1 cellular context compared by ENCODE assay signal in the genomic region with DNA sequence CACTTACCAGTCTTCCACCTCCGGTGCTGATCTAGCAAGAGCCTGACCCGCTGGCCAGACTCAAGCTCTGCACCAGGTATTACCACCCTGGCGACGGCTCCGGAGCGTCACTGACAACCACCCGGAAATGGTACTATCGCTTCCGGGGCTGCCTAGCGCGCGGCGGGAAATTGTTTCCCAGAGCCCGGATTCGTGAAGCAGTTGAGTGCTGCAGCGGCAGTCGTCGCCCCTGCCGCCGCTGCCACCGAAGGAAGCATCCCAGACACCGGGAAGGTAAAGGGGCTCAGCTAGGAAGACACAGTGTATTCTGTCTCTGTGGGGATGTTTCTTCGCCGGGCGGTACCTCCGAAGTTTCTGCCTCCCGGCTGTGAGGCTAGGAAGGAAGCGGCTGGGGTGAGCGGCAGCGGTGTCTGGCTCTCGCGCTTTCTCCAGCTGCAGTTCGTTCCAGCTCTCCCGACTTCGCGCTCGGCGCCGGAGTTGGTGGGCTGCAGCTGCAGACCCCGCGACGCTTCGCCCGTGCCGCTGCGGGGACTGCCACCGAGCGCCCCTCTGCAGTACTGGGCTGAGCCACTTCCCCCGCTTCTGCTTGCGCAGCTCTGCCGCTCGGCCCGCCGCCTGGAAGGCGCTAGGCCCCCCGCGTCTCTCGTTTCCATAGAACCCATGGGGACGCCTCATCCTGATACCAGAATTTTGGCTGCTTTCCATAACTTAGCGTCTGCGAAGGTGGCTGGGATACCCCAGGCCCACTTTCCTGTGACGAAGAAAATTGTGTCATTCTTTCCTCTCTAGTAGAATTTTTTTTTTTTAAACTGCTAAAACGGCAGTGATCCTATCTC.
TF ChIP-seq lines count a peak whose summit lies in the region.

KIAA0825 (minus strand) TSS at position 112 of the 836 bp plus-strand sequence. CDS start 81,478 bp downstream, outside the sequence.
SLF1 (plus strand) TSS at position 177 of the 836 bp plus-strand sequence. CDS start 10,142 bp downstream, outside the sequence.

TF ChIP-seq in HepG2, 621 proteins besides CTCF, POLR2A, EP300 and RAD21 (continued from another document and continues in another):
- TF ChIP-seq, protein P1, sequence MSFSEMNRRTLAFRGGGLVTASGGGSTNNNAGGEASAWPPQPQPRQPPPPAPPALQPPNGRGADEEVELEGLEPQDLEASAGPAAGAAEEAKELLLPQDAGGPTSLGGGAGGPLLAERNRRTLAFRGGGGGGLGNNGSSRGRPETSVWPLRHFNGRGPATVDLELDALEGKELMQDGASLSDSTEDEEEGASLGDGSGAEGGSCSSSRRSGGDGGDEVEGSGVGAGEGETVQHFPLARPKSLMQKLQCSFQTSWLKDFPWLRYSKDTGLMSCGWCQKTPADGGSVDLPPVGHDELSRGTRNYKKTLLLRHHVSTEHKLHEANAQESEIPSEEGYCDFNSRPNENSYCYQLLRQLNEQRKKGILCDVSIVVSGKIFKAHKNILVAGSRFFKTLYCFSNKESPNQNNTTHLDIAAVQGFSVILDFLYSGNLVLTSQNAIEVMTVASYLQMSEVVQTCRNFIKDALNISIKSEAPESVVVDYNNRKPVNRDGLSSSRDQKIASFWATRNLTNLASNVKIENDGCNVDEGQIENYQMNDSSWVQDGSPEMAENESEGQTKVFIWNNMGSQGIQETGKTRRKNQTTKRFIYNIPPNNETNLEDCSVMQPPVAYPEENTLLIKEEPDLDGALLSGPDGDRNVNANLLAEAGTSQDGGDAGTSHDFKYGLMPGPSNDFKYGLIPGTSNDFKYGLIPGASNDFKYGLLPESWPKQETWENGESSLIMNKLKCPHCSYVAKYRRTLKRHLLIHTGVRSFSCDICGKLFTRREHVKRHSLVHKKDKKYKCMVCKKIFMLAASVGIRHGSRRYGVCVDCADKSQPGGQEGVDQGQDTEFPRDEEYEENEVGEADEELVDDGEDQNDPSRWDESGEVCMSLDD (CRISPR knock-in tag; IDR thresholded peaks at IDR 0.05; ENCODE audit: borderline replicate concordance), result no peak
- TF ChIP-seq, protein P2, sequence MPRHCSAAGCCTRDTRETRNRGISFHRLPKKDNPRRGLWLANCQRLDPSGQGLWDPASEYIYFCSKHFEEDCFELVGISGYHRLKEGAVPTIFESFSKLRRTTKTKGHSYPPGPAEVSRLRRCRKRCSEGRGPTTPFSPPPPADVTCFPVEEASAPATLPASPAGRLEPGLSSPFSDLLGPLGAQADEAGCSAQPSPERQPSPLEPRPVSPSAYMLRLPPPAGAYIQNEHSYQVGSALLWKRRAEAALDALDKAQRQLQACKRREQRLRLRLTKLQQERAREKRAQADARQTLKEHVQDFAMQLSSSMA (CRISPR knock-in tag; IDR thresholded peaks at IDR 0.05), result no peak
- peak; percentile 45 for TF ChIP-seq TEAD3 (CRISPR knock-in tag; optimal IDR thresholded peaks at IDR 0.05; ENCODE audit: borderline replicate concordance)
- no peak for TF ChIP-seq ZFP41 (CRISPR knock-in tag; IDR thresholded peaks at IDR 0.05; ENCODE audit: borderline replicate concordance)
- TF ChIP-seq RBM39 (IDR thresholded peaks at IDR 0.05; ENCODE audit: low read depth, low read length, poor library complexity, severe bottlenecking), result no peak
- 0 out of 2 replicates have a peak, but pooled peaks have one; percentile 50 for TF ChIP-seq ARHGAP35 (CRISPR knock-in tag; IDR thresholded peaks at IDR 0.05; ENCODE audit: borderline replicate concordance)
- TF ChIP-seq ZNF460 (CRISPR knock-in tag; IDR thresholded peaks at IDR 0.05; ENCODE audit: borderline replicate concordance), result no peak
- TF ChIP-seq SAP130 (CRISPR knock-in tag; IDR thresholded peaks at IDR 0.05; ENCODE audit: low read depth), result peak; percentile 99
- TF ChIP-seq KLF6 (CRISPR knock-in tag; IDR thresholded peaks at IDR 0.05), result no peak
- no peak for TF ChIP-seq ZNF841 (CRISPR knock-in tag; IDR thresholded peaks at IDR 0.05; ENCODE audit: borderline replicate concordance)
- TF ChIP-seq ZNF354B (CRISPR knock-in tag; IDR thresholded peaks at IDR 0.05), result no peak
- TF ChIP-seq CEBPZ (IDR thresholded peaks at IDR 0.05; ENCODE audit: low read length), result no peak
- no peak for TF ChIP-seq AHDC1 (CRISPR knock-in tag; IDR thresholded peaks at IDR 0.05; ENCODE audit: borderline replicate concordance)
- no peak for TF ChIP-seq WIZ (CRISPR knock-in tag; IDR thresholded peaks at IDR 0.05)
- no peak for TF ChIP-seq ONECUT2 (CRISPR knock-in tag; IDR thresholded peaks at IDR 0.05)
- TF ChIP-seq ZNF280B (CRISPR knock-in tag; IDR thresholded peaks at IDR 0.05; ENCODE audit: borderline replicate concordance), result 0 out of 2 replicates have a peak, but pooled peaks have one; percentile 39
- TF ChIP-seq BATF2 (CRISPR knock-in tag; IDR thresholded peaks at IDR 0.05), result no peak
- TF ChIP-seq ELF3 (CRISPR knock-in tag; IDR thresholded peaks at IDR 0.05), result no peak
- TF ChIP-seq ZNF20 (CRISPR knock-in tag; IDR thresholded peaks at IDR 0.05), result no peak
- peak; percentile 65; the same call in 1 of the 2 replicates for TF ChIP-seq ELF1 (CRISPR knock-in tag; IDR thresholded peaks at IDR 0.05)
- TF ChIP-seq, protein P3, sequence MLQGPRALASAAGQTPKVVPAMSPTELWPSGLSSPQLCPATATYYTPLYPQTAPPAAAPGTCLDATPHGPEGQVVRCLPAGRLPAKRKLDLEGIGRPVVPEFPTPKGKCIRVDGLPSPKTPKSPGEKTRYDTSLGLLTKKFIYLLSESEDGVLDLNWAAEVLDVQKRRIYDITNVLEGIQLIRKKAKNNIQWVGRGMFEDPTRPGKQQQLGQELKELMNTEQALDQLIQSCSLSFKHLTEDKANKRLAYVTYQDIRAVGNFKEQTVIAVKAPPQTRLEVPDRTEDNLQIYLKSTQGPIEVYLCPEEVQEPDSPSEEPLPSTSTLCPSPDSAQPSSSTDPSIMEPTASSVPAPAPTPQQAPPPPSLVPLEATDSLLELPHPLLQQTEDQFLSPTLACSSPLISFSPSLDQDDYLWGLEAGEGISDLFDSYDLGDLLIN (CRISPR knock-in tag; IDR thresholded peaks at IDR 0.05; ENCODE audit: borderline replicate concordance), result peak; percentile 48; the same call in 1 of the 2 replicates
- TF ChIP-seq, protein P4, sequence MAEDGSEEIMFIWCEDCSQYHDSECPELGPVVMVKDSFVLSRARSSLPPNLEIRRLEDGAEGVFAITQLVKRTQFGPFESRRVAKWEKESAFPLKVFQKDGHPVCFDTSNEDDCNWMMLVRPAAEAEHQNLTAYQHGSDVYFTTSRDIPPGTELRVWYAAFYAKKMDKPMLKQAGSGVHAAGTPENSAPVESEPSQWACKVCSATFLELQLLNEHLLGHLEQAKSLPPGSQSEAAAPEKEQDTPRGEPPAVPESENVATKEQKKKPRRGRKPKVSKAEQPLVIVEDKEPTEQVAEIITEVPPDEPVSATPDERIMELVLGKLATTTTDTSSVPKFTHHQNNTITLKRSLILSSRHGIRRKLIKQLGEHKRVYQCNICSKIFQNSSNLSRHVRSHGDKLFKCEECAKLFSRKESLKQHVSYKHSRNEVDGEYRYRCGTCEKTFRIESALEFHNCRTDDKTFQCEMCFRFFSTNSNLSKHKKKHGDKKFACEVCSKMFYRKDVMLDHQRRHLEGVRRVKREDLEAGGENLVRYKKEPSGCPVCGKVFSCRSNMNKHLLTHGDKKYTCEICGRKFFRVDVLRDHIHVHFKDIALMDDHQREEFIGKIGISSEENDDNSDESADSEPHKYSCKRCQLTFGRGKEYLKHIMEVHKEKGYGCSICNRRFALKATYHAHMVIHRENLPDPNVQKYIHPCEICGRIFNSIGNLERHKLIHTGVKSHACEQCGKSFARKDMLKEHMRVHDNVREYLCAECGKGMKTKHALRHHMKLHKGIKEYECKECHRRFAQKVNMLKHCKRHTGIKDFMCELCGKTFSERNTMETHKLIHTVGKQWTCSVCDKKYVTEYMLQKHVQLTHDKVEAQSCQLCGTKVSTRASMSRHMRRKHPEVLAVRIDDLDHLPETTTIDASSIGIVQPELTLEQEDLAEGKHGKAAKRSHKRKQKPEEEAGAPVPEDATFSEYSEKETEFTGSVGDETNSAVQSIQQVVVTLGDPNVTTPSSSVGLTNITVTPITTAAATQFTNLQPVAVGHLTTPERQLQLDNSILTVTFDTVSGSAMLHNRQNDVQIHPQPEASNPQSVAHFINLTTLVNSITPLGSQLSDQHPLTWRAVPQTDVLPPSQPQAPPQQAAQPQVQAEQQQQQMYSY (CRISPR knock-in tag; IDR thresholded peaks at IDR 0.05), result 0 out of 2 replicates have a peak, but pooled peaks have one; percentile 31
- TF ChIP-seq, protein P5, sequence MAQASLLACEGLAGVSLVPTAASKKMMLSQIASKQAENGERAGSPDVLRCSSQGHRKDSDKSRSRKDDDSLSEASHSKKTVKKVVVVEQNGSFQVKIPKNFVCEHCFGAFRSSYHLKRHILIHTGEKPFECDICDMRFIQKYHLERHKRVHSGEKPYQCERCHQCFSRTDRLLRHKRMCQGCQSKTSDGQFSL (CRISPR knock-in tag; IDR thresholded peaks at IDR 0.05), result no peak
- peak; percentile 50; the same call in 1 of the 2 replicates for TF ChIP-seq ZNF747 (CRISPR knock-in tag; IDR thresholded peaks at IDR 0.05; ENCODE audit: borderline replicate concordance)
- TF ChIP-seq ZNF737 (CRISPR knock-in tag; IDR thresholded peaks at IDR 0.05; ENCODE audit: borderline replicate concordance), result no peak
- TF ChIP-seq POGZ (CRISPR knock-in tag; IDR thresholded peaks at IDR 0.05), result no peak
- TF ChIP-seq GABPA (IDR thresholded peaks at IDR 0.05; ENCODE audit: low read depth, low read length), result peak; percentile 97
- peak; percentile 100 for TF ChIP-seq GABPA (CRISPR knock-in tag; IDR thresholded peaks at IDR 0.05; ENCODE audit: low read depth)
